3 cellular contexts compared by ENCODE assay signal in the genomic region with DNA sequence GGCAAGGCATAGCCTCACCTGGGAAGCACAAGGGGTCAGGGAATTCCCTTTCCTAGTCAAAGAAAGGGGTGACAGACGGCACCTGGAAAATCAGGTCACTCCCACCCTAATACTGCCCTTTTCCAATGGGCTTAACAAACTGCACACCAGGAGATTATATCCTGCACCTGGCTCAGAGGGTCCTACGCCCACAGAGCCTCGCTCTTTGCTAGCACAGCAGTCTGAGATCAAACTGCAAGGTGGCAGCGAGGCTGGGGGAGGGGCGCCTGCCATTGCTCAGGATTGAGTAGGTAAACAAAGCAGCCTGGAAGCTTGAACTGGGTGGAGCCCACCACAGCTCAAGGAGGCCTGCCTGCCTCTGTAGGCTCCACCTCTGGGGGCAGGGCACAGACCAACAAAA. TPM values are rescaled to one million over a fixed set of nuclear protein-coding genes. Genes with fewer than 3 reads are reported as not detected.
"Had no signal": no experiment of that assay in that cellular context is flagged by ENCODE, and none has a peak within 500 bp of the region (broad histone marks: within the 10 kb centered on the region; RNA-seq: fewer than 3 reads in every experiment).

No MANE protein-coding gene starts in this region.

RNA-seq across cellular contexts. Expression of gene RAB3C, which starts 9.9 kb away (rescaled TPM):
- total RNA-seq: LHCN-M2, M059J, MCF 10A had no signal
